28 cellular contexts compared by ENCODE assay signal in genomic region chr12:125461831-125462230, GRCh38.
"Had no signal": no experiment of that assay in that cellular context is flagged by ENCODE, and none has a peak within 500 bp of the region (broad histone marks: within the 10 kb centered on the region; RNA-seq: fewer than 3 reads in every experiment).

No MANE protein-coding gene starts in this region.

- H3K9me3 ChIP-seq: colonic mucosa, esophagus squamous epithelium, gastrocnemius medialis, heart right ventricle, left lung, lower lobe of right lung, mucosa of descending colon had no signal

- DNase-seq: colonic mucosa; cortex of kidney; effector CD8-positive, alpha-beta T cell; effector memory CD8-positive, alpha-beta T cell; endodermal cell; erythroblast; esophagus squamous epithelium; foreskin fibroblast; foreskin melanocyte; gastrocnemius medialis; glutamatergic neuron; head of caudate nucleus; heart right ventricle; hippocampal formation; left cardiac atrium; left lung; left ventricle myocardium superior; lower lobe of right lung; mesenchymal stem cell; mucosa of descending colon; naive B cell had no signal

- H3K27me3 ChIP-seq: colonic mucosa, gastrocnemius medialis had no signal

- H3K27me3 Mint-ChIP-seq: dendritic cell treated with granulocyte-macrophage colony-stimulating factor and Interleukin-4, amounts not matched to agents 40 ng/mL and 50 ng/mL, for 4 days had no signal

- H3K9me3 Mint-ChIP-seq: dendritic cell treated with granulocyte-macrophage colony-stimulating factor and Interleukin-4, amounts not matched to agents 40 ng/mL and 50 ng/mL, for 4 days; endodermal cell; mesothelial cell of epicardium had no signal

- H3K4me3 ChIP-seq: colonic mucosa, esophagus squamous epithelium, gastrocnemius medialis, heart right ventricle, left lung, lower lobe of right lung, mucosa of descending colon had no signal

- H3K36me3 ChIP-seq: colonic mucosa, esophagus squamous epithelium, gastrocnemius medialis, heart right ventricle, left lung, lower lobe of right lung had no signal

- H3K27ac ChIP-seq: colonic mucosa, epithelial cell of prostate, esophagus squamous epithelium, gastrocnemius medialis, heart right ventricle, left lung, lower lobe of right lung had no signal

- H3K4me3 Mint-ChIP-seq: dendritic cell treated with granulocyte-macrophage colony-stimulating factor and Interleukin-4, amounts not matched to agents 40 ng/mL and 50 ng/mL, for 4 days; effector memory CD8-positive, alpha-beta T cell; endodermal cell; mesothelial cell of epicardium; naive B cell had no signal

- H3K4me1 Mint-ChIP-seq: endodermal cell, mesothelial cell of epicardium, naive B cell had no signal

- ATAC-seq: effector memory CD8-positive, alpha-beta T cell; esophagus mucosa; gastrocnemius medialis; heart right ventricle; left cardiac atrium; left lung; left ventricle myocardium superior; lower lobe of right lung; mucosa of descending colon had no signal

- H3K36me3 Mint-ChIP-seq: mesothelial cell of epicardium, naive B cell had no signal

- FAIRE-seq: endometrium, islet of Langerhans, keratinocyte had no signal

- H3K27ac Mint-ChIP-seq: dendritic cell treated with granulocyte-macrophage colony-stimulating factor and Interleukin-4, amounts not matched to agents 40 ng/mL and 50 ng/mL, for 4 days; effector memory CD8-positive, alpha-beta T cell; endodermal cell; mesothelial cell of epicardium; naive B cell had no signal

- H3K4me1 ChIP-seq: colonic mucosa, esophagus squamous epithelium, gastrocnemius medialis, heart right ventricle, left lung, lower lobe of right lung had no signal
